Comparison of ENCODE assay signal across 10 cellular contexts in genomic region chr1:2643414-2644077, GRCh38. TPM values are rescaled to one million over a fixed set of nuclear protein-coding genes. Genes with fewer than 3 reads are reported as not detected.
A peak's percentile ranks its signal among the peaks of the same experiment; 100 is the strongest.
DNase-seq lines count a peak whose midpoint lies in the region; ATAC-seq and TF ChIP-seq lines count a peak whose summit lies in the region.
"Had no signal": no experiment of that assay in that cellular context is flagged by ENCODE, and none has a peak within 500 bp of the region (broad histone marks: within the 10 kb centered on the region; RNA-seq: fewer than 3 reads in every experiment).

No MANE protein-coding gene starts in this region.

- H3K27ac ChIP-seq in lower lobe of right lung (peak overlapping the region; percentile 92), tibial nerve (peak overlapping the region in 1 of 4 donors; percentile 88)
- H3K27ac ChIP-seq: cardiac muscle cell had no signal

- H3K27me3 ChIP-seq in lower lobe of right lung (ENCODE audit: low read depth) (no peaks in the 10 kb centered on the region), tibial nerve (no peaks in the 10 kb centered on the region)
- H3K27me3 ChIP-seq: cardiac muscle cell had no signal

- in situ Hi-C loops in astrocyte of the cerebellum (cut with HindIII; ENCODE audit: low sequenced_read_pairs), result no loop called here

- H3K4me1 ChIP-seq in lower lobe of right lung (peaks cover 16% of the 10 kb centered on the region), tibial nerve (peaks cover 0 to 31% (median 10%) of the 10 kb centered on the region in 4 donors)

- peaks cover 23% of the 10 kb centered on the region for H3K9me3 ChIP-seq in lower lobe of right lung
- H3K9me3 ChIP-seq in tibial nerve, result peaks cover 0 to 29% (median 0%) of the 10 kb centered on the region in 4 donors

- WGBS in tibial nerve, 2 donors, result 10 to 11% methylated on average over 23 to 24 of the region's 24 CpGs

- intact Hi-C loops in lower lobe of right lung (cut with DNase I), result no loop called here

- H3K36me3 ChIP-seq in lower lobe of right lung (no peaks in the 10 kb centered on the region), tibial nerve (no peaks in the 10 kb centered on the region)
- H3K36me3 ChIP-seq: cardiac muscle cell had no signal

- H3K4me3 ChIP-seq in astrocyte of the cerebellum (ENCODE audit: low read depth, low read length) (peak overlapping the region; percentile 88), lower lobe of right lung (peak overlapping the region; percentile 94), tibial nerve (peak overlapping the region; percentile 71 to 98 (median 89))
- H3K4me3 ChIP-seq: cardiac muscle cell had no signal

- no peak for TF ChIP-seq CTCF in astrocyte of the cerebellum (IDR thresholded peaks at IDR 0.05; ENCODE audit: low read depth, low read length, missing control alignments)
- TF ChIP-seq CTCF in lower lobe of right lung (IDR thresholded peaks at IDR 0.05), result no peak
- TF ChIP-seq CTCF in tibial nerve (IDR thresholded peaks at IDR 0.05), result peak in 1 of 5 experiments; percentile 10

- no peak for TF ChIP-seq POLR2A in tibial nerve (IDR thresholded peaks at IDR 0.05)

- no peak for TF ChIP-seq EP300 in tibial nerve (IDR thresholded peaks at IDR 0.05)

- ATAC-seq in lower lobe of right lung (no peak), HG02798 (IDR thresholded peaks at IDR 0.05; ENCODE audit: poor library complexity, unreplicated experiment) (no peak), left lobe of liver (no peak)

- peak; percentile 61 for DNase-seq in activated effector memory CD4-positive, alpha-beta T cell treated with anti-CD3 and anti-CD28 coated beads, Interleukin-2, amount 50 U/mL, for 16 hours
- DNase-seq in activated effector memory CD4-positive, alpha-beta T cell treated with Interleukin-2 at 50 U/mL for 16 hours, result no peak
- DNase-seq in astrocyte of the cerebellum (ENCODE audit: low read depth), result no peak
- DNase-seq in lower lobe of right lung, result peak; percentile 34
- no peak for DNase-seq in tibial nerve (ENCODE audit: low spot score in 2 of 2)
- no peak for DNase-seq in left lobe of liver (ENCODE audit: low spot score)
- DNase-seq in Ammon's horn (ENCODE audit: low spot score), result no peak

RNA-seq across cellular contexts. Expression of gene MMEL1, which starts 10.7 kb away (rescaled TPM):
- total RNA-seq in lower lobe of right lung (7.6 TPM), tibial nerve (1 to 10 TPM in 1 of 4 donors, under 1 TPM in 1, not detected in 2; 0.21 to 2.2 TPM), left lobe of liver (not detected)
- total RNA-seq: cardiac muscle cell, HT1080 had no signal

RNA-seq across cellular contexts. Expression of gene PRXL2B, which starts 57.0 kb away (rescaled TPM):
- total RNA-seq in lower lobe of right lung, result 26.3 TPM
- 10 to 100 TPM; 14.4 to 18.0 (median 16.9) TPM for total RNA-seq in tibial nerve
- total RNA-seq in left lobe of liver, result 9.9 TPM

Comparison
In these comparisons a context has a peak if more than half of its experiments do, and no peak if none do; other contexts are left out.
1. DNase-seq: peak in activated effector memory CD4-positive, alpha-beta T cell treated with anti-CD3 and anti-CD28 coated beads, Interleukin-2, amount 50 U/mL, for 16 hours (single experiment) and lower lobe of right lung (single experiment); none in activated effector memory CD4-positive, alpha-beta T cell treated with Interleukin-2 at 50 U/mL for 16 hours (single experiment), astrocyte of the cerebellum (single experiment), tibial nerve (0 of 2), left lobe of liver (single experiment) and Ammon's horn (single experiment).
2. Peak in every context shown above with its lines, with median percentiles within 50 percentile points of each other: H3K4me3 ChIP-seq.